12 cellular contexts compared by ENCODE assay signal in genomic region chr4:185051283-185051682, GRCh38. TPM values are rescaled to one million over a fixed set of nuclear protein-coding genes. Genes with fewer than 3 reads are reported as not detected.
"Had no signal": no experiment of that assay in that cellular context is flagged by ENCODE, and none has a peak within 500 bp of the region (broad histone marks: within the 10 kb centered on the region; RNA-seq: fewer than 3 reads in every experiment).

No MANE protein-coding gene starts in this region.

RNA-seq across cellular contexts. Expression of gene HELT, which starts 33.0 kb away (rescaled TPM):
- total RNA-seq: OCI-LY7, PC-3, PC-9, Peyer's patch, Right ventricle myocardium inferior, Right ventricle myocardium superior, RPMI7951, SJCRH30, SJSA1, SK-MEL-5, T-cell had no signal
- polyA plus RNA-seq: SK-N-SH had no signal
